8 cellular contexts compared by ENCODE assay signal in the genomic region with DNA sequence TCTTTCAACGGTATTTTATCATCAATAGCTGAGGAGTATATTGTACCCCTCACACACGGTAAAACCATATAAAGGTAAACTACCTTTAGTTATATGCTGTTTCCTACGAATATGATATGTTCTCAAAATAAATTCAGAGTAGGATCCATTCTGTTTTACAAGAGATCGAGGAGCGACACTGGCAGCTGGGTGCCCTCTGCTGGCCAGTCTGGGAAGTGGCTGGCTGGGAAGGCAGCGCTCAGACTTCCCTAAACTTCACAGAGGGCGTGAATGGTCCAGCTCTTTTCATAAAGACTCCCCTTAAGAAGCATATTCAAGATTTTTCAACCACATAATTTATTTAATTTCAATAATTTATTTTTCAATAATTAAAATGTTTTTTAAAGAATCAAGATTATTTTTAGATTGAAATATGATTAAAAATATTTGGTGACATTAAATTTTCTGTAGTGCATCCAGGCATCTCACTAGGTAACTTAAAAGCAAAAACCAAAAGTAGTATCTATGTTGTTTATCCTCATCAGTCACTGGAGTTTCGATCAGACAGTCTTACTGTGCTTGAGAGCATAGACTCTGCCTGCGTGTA.
DNase-seq lines count a peak whose midpoint lies in the region; ATAC-seq, FAIRE-seq and TF ChIP-seq lines count a peak whose summit lies in the region.

No MANE protein-coding gene starts in this region.

- peak overlapping the region; percentile 40 for H3K4me2 ChIP-seq in parathyroid adenoma (ENCODE audit: low read length)

- peak; percentile 73 for TF ChIP-seq CTCF in parathyroid adenoma (IDR thresholded peaks at IDR 0.05)

- H3K9me3 ChIP-seq in parathyroid adenoma (ENCODE audit: control insufficient read depth, low read length) = no peaks in the 10 kb centered on the region

- H3K9ac ChIP-seq in parathyroid adenoma = no peak overlapping the region

- no peaks in the 10 kb centered on the region for H3K4me1 ChIP-seq in parathyroid adenoma

- ATAC-seq in GM19397 (IDR thresholded peaks at IDR 0.05; ENCODE audit: unreplicated experiment) (peak; percentile 75), HG03469 (IDR thresholded peaks at IDR 0.05; ENCODE audit: unreplicated experiment) (peak; percentile 87)

- no peak overlapping the region for H3K4me3 ChIP-seq in parathyroid adenoma (ENCODE audit: low read depth, low read length)

- no peak overlapping the region for H2AFZ ChIP-seq in parathyroid adenoma

- no peaks in the 10 kb centered on the region for H3K79me2 ChIP-seq in parathyroid adenoma

- no peaks in the 10 kb centered on the region for H3K27me3 ChIP-seq in parathyroid adenoma (ENCODE audit: control insufficient read depth, insufficient read depth, low read length)

- peak; percentile 78 for DNase-seq in D341Med (ENCODE audit: low spot score)
- DNase-seq in RCC 7860 (ENCODE audit: low spot score) = peak; percentile 50
- peak; percentile 86 for DNase-seq in activated effector memory CD4-positive, alpha-beta T cell treated with anti-CD3 and anti-CD28 coated beads, Interleukin-2, amount 50 U/mL, for 16 hours
- DNase-seq in glomerular visceral epithelial cell (ENCODE audit: extremely low spot score) = peak; percentile 61
- peak; percentile 68 for DNase-seq in urothelium cell line (ENCODE audit: low spot score)

- no peak overlapping the region for H3K27ac ChIP-seq in parathyroid adenoma

- H3K36me3 ChIP-seq in parathyroid adenoma (ENCODE audit: control insufficient read depth, insufficient read depth, low read length) = no peaks in the 10 kb centered on the region

- FAIRE-seq in RCC 7860 (lab: Jason Lieb, UNC) (peak; percentile 82), urothelium cell line (lab: Jason Lieb, UNC) (no peak)
